ENCODE assay signal across 21 cellular contexts in the genomic region with DNA sequence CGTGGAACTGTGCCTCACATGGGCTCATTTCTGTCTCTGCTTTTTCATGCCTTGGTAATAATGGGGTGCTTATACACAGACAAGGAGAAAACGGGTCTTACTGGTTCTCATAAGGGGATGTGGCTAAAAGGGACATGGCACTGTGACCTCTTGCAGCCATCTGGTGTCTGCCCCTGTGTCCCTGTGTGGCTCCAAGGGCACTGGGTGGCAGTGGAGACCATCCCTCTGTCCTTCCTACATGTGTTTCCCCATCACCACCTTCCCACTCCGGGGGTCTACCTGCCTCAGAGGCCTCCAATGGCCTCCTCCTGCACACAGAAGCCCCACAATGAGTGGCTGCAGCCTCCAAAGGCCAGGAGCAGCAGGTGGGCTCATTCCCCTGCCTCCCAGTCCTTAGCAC.
"Had no signal": no experiment of that assay in that cellular context is flagged by ENCODE, and none has a peak within 500 bp of the region (broad histone marks: within the 10 kb centered on the region; RNA-seq: fewer than 3 reads in every experiment).

No MANE protein-coding gene starts in this region.

- H3K27ac ChIP-seq: HL-60, RWPE1 had no signal

- H3K9me3 ChIP-seq: SK-N-SH had no signal

- FAIRE-seq: HTR-8/SVneo had no signal

- H3K9ac ChIP-seq: SK-N-SH had no signal

- H3K4me2 ChIP-seq: SK-N-SH had no signal

- DNase-seq: Kasumi-1, KG1, MM.1S, NCI-H1092 treated with DMSO at 0.1 percent for 48 hours, NCI-H1436, NCI-H187, NCI-H2029, NCI-H2081 treated with DMSO at 0.1 percent for 48 hours, NCI-H2171, NCI-H226, NCI-H446, NCI-H510A, NCI-H524 treated with DMSO at 0.1 percent for 48 hours, NCI-H69, NCI-H774, SHP77, SK-N-SH, SW 1271 had no signal
